In genomic region chr2:98729652-98730051, GRCh38 we compare ENCODE assay signal across 8 cellular contexts. TPM values are rescaled to one million over a fixed set of nuclear protein-coding genes. Genes with fewer than 3 reads are reported as not detected.
DNase-seq lines count a peak whose midpoint lies in the region; ATAC-seq, FAIRE-seq and TF ChIP-seq lines count a peak whose summit lies in the region.

No MANE protein-coding gene starts in this region.

- H3K27me3 Mint-ChIP-seq in activated naive CD4-positive, alpha-beta T cell treated with anti-CD3 and anti-CD28 coated beads, Interleukin-2, amount 10 ng/mL, durations not matched to agents 7 days and 5 days: no peaks in the 10 kb centered on the region

- no peak overlapping the region for H2AFZ ChIP-seq in GM12878 (ENCODE audit: control insufficient read depth, low read depth, low read length)

- H3K27me3 ChIP-seq in GM12878 (replicated peaks in 1 of 2; ENCODE audit: control insufficient read depth in 2 of 2, insufficient read depth in 2 of 2, low read length in 1 of 2) (no peaks in the 10 kb centered on the region; a peak in 1 of 4 replicates), mononuclear cell (ENCODE audit: insufficient read depth, low read length) (no peaks in the 10 kb centered on the region), upper lobe of right lung (no peaks in the 10 kb centered on the region)

- no peak for FAIRE-seq in GM12878 (lab: Jason Lieb, UNC)

- no peak overlapping the region for H3K9ac ChIP-seq in GM12878 (ENCODE audit: control insufficient read depth, insufficient read depth, low read length)

- ATAC-seq in GM12878 (no peak), upper lobe of right lung (no peak), HG02763 (IDR thresholded peaks at IDR 0.05; ENCODE audit: unreplicated experiment) (no peak)

- TF ChIP-seq RAD21 in GM12878 (IDR thresholded peaks at IDR 0.05; ENCODE audit: insufficient read depth, low read depth, low read length): no peak

- peak overlapping the region; percentile 82 for H3K4me3 Mint-ChIP-seq in activated naive CD4-positive, alpha-beta T cell treated with anti-CD3 and anti-CD28 coated beads, Interleukin-2, amount 10 ng/mL, durations not matched to agents 7 days and 5 days

- TF ChIP-seq POLR2A in GM12878 (IDR thresholded peaks at IDR 0.05; ENCODE audit: low read depth, low read length): no peak

- 19% methylated on average over 10 of the region's 10 CpGs for WGBS in GM12878 (ENCODE audit: insufficient coverage, insufficient replicate concordance, low lambda C conversion rate, missing lambda C conversion rate)

- in situ Hi-C loops in GM12878 (cut with MboI): no loop called here

- SMC1A ChIA-PET in GM12878 (lab: Charles Lee; ENCODE audit: uncharacterized antibody, unreplicated experiment): interaction anchor here (0.5 to 7.4 kb wide), 9 partner anchors 9 to 342 kb away, joined by 3 to 37 read pairs (median 5); no protein-coding TSS in a partner anchor

- H3K27ac ChIP-seq in GM12878 (ENCODE audit: control insufficient read depth, insufficient read depth) (no peak overlapping the region), upper lobe of right lung (peak overlapping the region; percentile 83)

- peaks cover 71% of the 10 kb centered on the region for H3K4me1 Mint-ChIP-seq in activated naive CD4-positive, alpha-beta T cell treated with anti-CD3 and anti-CD28 coated beads, Interleukin-2, amount 10 ng/mL, durations not matched to agents 7 days and 5 days

- peak overlapping the region; percentile 93 for H3K27ac Mint-ChIP-seq in activated naive CD4-positive, alpha-beta T cell treated with anti-CD3 and anti-CD28 coated beads, Interleukin-2, amount 10 ng/mL, durations not matched to agents 7 days and 5 days

- no peaks in the 10 kb centered on the region for H4K20me1 ChIP-seq in GM12878 (ENCODE audit: control insufficient read depth, insufficient read depth)

- H3K4me1 ChIP-seq in GM12878 (ENCODE audit: control insufficient read depth, insufficient read depth, low read length) (no peaks in the 10 kb centered on the region; the same call in 1 of the 2 replicates), mononuclear cell (ENCODE audit: insufficient read depth, low read length) (peaks cover 61% of the 10 kb centered on the region), upper lobe of right lung (peaks cover 35% of the 10 kb centered on the region)

- H3K36me3 Mint-ChIP-seq in activated naive CD4-positive, alpha-beta T cell treated with anti-CD3 and anti-CD28 coated beads, Interleukin-2, amount 10 ng/mL, durations not matched to agents 7 days and 5 days: peaks cover 35% of the 10 kb centered on the region

- TF ChIP-seq EP300 in GM12878 (IDR thresholded peaks at IDR 0.05; ENCODE audit: borderline replicate concordance in 1 of 2, control insufficient read depth in 1 of 2, low read depth in 2 of 2, low read length in 2 of 2): no peak

- no peak for DNase-seq in activated naive CD4-positive, alpha-beta T cell treated with anti-CD3 and anti-CD28 coated beads, Interleukin-2, amount 10 ng/mL, durations not matched to agents 7 days and 5 days
- no peak for DNase-seq in activated naive CD4-positive, alpha-beta T cell (lab: John Stamatoyannopoulos, UW)
- DNase-seq in GM12878 (ENCODE audit: low read depth, low spot score): no peak
- no peak for DNase-seq in upper lobe of right lung
- DNase-seq in EL: no peak
- DNase-seq in HUDEP-2 (lab: John Stamatoyannopoulos, UW; ENCODE audit: unreplicated experiment in 76 of 76): no peak

- no peaks in the 10 kb centered on the region; the same call in 1 of the 2 replicates for H3K79me2 ChIP-seq in GM12878 (ENCODE audit: control insufficient read depth, insufficient read depth, low read length)

- H3K4me3 ChIP-seq in GM12878 (peak overlapping the region; percentile 68; the same call in 1 of the 2 replicates), mononuclear cell (ENCODE audit: low read length) (peak overlapping the region; percentile 50), upper lobe of right lung (peak overlapping the region; percentile 82)

- peaks cover 1% of the 10 kb centered on the region for H3K9me3 Mint-ChIP-seq in activated naive CD4-positive, alpha-beta T cell treated with anti-CD3 and anti-CD28 coated beads, Interleukin-2, amount 10 ng/mL, durations not matched to agents 7 days and 5 days

- no peaks in the 10 kb centered on the region; the same call in 2 of the 3 replicates for H3K9me3 ChIP-seq in GM12878 (replicated peaks; ENCODE audit: control insufficient read depth, insufficient read depth, low read length)
- no peaks in the 10 kb centered on the region for H3K9me3 ChIP-seq in mononuclear cell (ENCODE audit: low read depth, low read length)
- H3K9me3 ChIP-seq in upper lobe of right lung: no peaks in the 10 kb centered on the region

- intact Hi-C loops in GM12878 (cut with micrococcal nuclease; ENCODE audit: unreplicated experiment): loop anchor here (2.0 to 5.0 kb wide), 2 partner anchors 82 to 107 kb away; no protein-coding TSS in a partner anchor
- intact Hi-C loops in upper lobe of right lung (cut with DNase I): loop anchor here (10.0 kb wide), 1 partner anchor 95 kb away; no protein-coding TSS in a partner anchor

- RAD21 ChIA-PET in GM12878 (lab: Charles Lee; ENCODE audit: unreplicated experiment): interaction anchor here (1.1 to 2.6 kb wide), 4 partner anchors 22 to 107 kb away, joined by 4 to 11 read pairs (median 7); no protein-coding TSS in a partner anchor

- H3K36me3 ChIP-seq in GM12878 (ENCODE audit: control insufficient read depth in 2 of 2, insufficient read depth in 2 of 2, low read length in 1 of 2) (no peaks in the 10 kb centered on the region), upper lobe of right lung (peaks cover 10% of the 10 kb centered on the region)

- TF ChIP-seq CTCF in GM12878 (IDR thresholded peaks at IDR 0.05 in 2 of 3, conservative IDR thresholded peaks at IDR 0.05 in 1 of 3; ENCODE audit: control insufficient read depth in 2 of 3, extremely low read depth in 1 of 3, insufficient read depth in 1 of 3, low read depth in 3 of 3, low read length in 3 of 3): no peak
- TF ChIP-seq CTCF in upper lobe of right lung (IDR thresholded peaks at IDR 0.05): no peak

- no TSS peak for BruUV-seq in GM12878 (replicated peaks; lab: Mats Ljungman, UMichigan)

- POLR2A ChIA-PET in GM12878 (lab: Charles Lee): interaction anchor here (0.5 to 3.2 kb wide), 7 partner anchors 11 to 79 kb away, joined by 3 to 16 read pairs (median 5); no protein-coding TSS in a partner anchor

- H3K4me2 ChIP-seq in GM12878 (ENCODE audit: control insufficient read depth, insufficient read depth): peak overlapping the region; percentile 70

- CTCF ChIA-PET in activated naive CD4-positive, alpha-beta T cell treated with anti-CD3 and anti-CD28 coated beads, Interleukin-2, amount 10 ng/mL, durations not matched to agents 7 days and 5 days (lab: Charles Lee): interaction anchor here (0.7 to 6.3 kb wide), 8 partner anchors 28 to 106 kb away, joined by 3 to 38 read pairs (median 4); no protein-coding TSS in a partner anchor
- CTCF ChIA-PET in GM12878 (lab: Yijun Ruan, JAX): interaction anchor here (0.9 to 1.3 kb wide), 4 partner anchors 10 to 80 kb away, joined by 4 read pairs; no protein-coding TSS in a partner anchor

TF ChIP-seq in GM12878, 131 proteins besides CTCF, POLR2A, EP300 and RAD21 (continues in another document):
- no peak for TF ChIP-seq NR2F1 (conservative IDR thresholded peaks at IDR 0.05)
- TF ChIP-seq E2F8 (IDR thresholded peaks at IDR 0.05; ENCODE audit: low read depth, partially characterized antibody): no peak
- no peak for TF ChIP-seq CREB1 (IDR thresholded peaks at IDR 0.05; ENCODE audit: low read depth)
- no peak for TF ChIP-seq TBL1XR1 (IDR thresholded peaks at IDR 0.05; ENCODE audit: low read depth, low read length)
- TF ChIP-seq ATF7 (IDR thresholded peaks at IDR 0.05; ENCODE audit: low read depth): peak; percentile 60
- no peak for TF ChIP-seq NFYA (IDR thresholded peaks at IDR 0.05; ENCODE audit: borderline replicate concordance, low read depth, low read length)

RNA-seq across cellular contexts. Expression of gene MGAT4A, which starts 1.3 kb away (rescaled TPM):
- total RNA-seq in GM12878 (2013; cell fraction: nucleolus; rRNA removed): 42.2 and 48.0 TPM in 2 replicates
- total RNA-seq in GM12878 (2014; rRNA removed) (12.8 and 13.2 TPM in 2 replicates), GM12878 (2014; rRNA removed; fragmentation: Illumina TruSeq; extraction: Trizol) (16.8 and 18.4 TPM in 2 replicates), GM12878 (2021) (23.1 and 23.4 TPM in 2 replicates), mononuclear cell (207 TPM), upper lobe of right lung (85.8 TPM)
- 3.3 TPM for polyA plus RNA-seq in GM12878 (2011; ENCODE audit: low read depth)
- polyA plus RNA-seq in GM12878 (2011; rRNA removed) (4.3 and 9.5 TPM in 2 replicates), GM12878 (2014; fragmentation: Illumina TruSeq; extraction: Trizol) (13.3 and 13.6 TPM in 2 replicates), GM12878 (2014; fragmentation: Nextera tagmentation; extraction: Ambion mirVana) (10 to 100 TPM; 10.2 to 11.9 TPM), GM12878 (2014; rRNA removed) (8.6 and 13.8 TPM in 2 replicates), GM12878 (2016; fragmentation: Nextera tagmentation; extraction: Ambion mirVana) (10 to 100 TPM; 18.4 to 22.7 TPM)
- polyA plus RNA-seq in GM12878 (2011; cell fraction: cytosol; rRNA removed): 1.2 and 2.1 TPM in 2 replicates
- 2.4 and 2.7 TPM in 2 replicates for polyA plus RNA-seq in GM12878 (2011; cell fraction: nucleus; rRNA removed)
- polyA plus RNA-seq in GM12878 (2012): 2.3 and 4.2 TPM in 2 replicates
- 4.2 and 9.4 TPM in 2 replicates for polyA minus RNA-seq in GM12878 (2011; rRNA and poly(A)+ RNA removed)
- polyA minus RNA-seq in GM12878 (2011; cell fraction: cytosol; rRNA and poly(A)+ RNA removed): 0.67 and 1.6 TPM in 2 replicates
- polyA minus RNA-seq in GM12878 (2011; cell fraction: nucleus; rRNA and poly(A)+ RNA removed): 3.1 and 4.4 TPM in 2 replicates
